In genomic region chr20:62361799-62362589, GRCh38 we compare ENCODE assay signal across 10 cellular contexts. TPM values are rescaled to one million over a fixed set of nuclear protein-coding genes. Genes with fewer than 3 reads are reported as not detected.
DNase-seq lines count a peak whose midpoint lies in the region; ATAC-seq and TF ChIP-seq lines count a peak whose summit lies in the region.
"Had no signal": no experiment of that assay in that cellular context is flagged by ENCODE, and none has a peak within 500 bp of the region (broad histone marks: within the 10 kb centered on the region; RNA-seq: fewer than 3 reads in every experiment).

No MANE protein-coding gene starts in this region.

- peak overlapping the region; percentile 70 for H3K4me3 Mint-ChIP-seq in Caco-2 (ENCODE audit: unreplicated experiment)

- H3K27me3 ChIP-seq in Caco-2 (replicated peaks; ENCODE audit: control insufficient read depth, insufficient read depth, low read length) (no peaks in the 10 kb centered on the region), adrenal gland (no peaks in the 10 kb centered on the region), iPS DF 6.9 (ENCODE audit: control insufficient read depth, insufficient read depth, low read length) (no peaks in the 10 kb centered on the region), prostate gland (replicated peaks; ENCODE audit: insufficient read depth) (no peaks in the 10 kb centered on the region), testis (no peaks in the 10 kb centered on the region)

- intact Hi-C loops in Caco-2 (cut with micrococcal nuclease; ENCODE audit: unreplicated experiment): loop anchor here (1.0 kb wide), 4 partner anchors 12 to 60 kb away; partner anchors contain the start of gene ADRM1
- intact Hi-C loops in adrenal gland (cut with DNase I): no loop called here
- intact Hi-C loops in prostate gland (cut with DNase I): no loop called here
- intact Hi-C loops in testis (cut with DNase I; ENCODE audit: low total_unique reads): no loop called here

- no peak for TF ChIP-seq POLR2A in adrenal gland (IDR thresholded peaks at IDR 0.05)
- TF ChIP-seq POLR2A in prostate gland (IDR thresholded peaks at IDR 0.05): no peak
- no peak for TF ChIP-seq POLR2A in testis (IDR thresholded peaks at IDR 0.05)

- H3K36me3 Mint-ChIP-seq in Caco-2 (ENCODE audit: insufficient read depth, unreplicated experiment): peaks cover 95% of the 10 kb centered on the region

- H3K9me3 ChIP-seq in Caco-2 (no peaks in the 10 kb centered on the region), adrenal gland (replicated peaks in 1 of 3) (no peaks in the 10 kb centered on the region), iPS DF 6.9 (ENCODE audit: control insufficient read depth, insufficient read depth, low read length) (no peaks in the 10 kb centered on the region), prostate gland (no peaks in the 10 kb centered on the region), testis (no peaks in the 10 kb centered on the region)
- H3K9me3 ChIP-seq: SK-N-SH had no signal

- WGBS in adrenal gland, 4 donors: 85 to 90% (median 87%) methylated on average over 13 to 34 of the region's 34 CpGs
- WGBS in iPS DF 6.9 (ENCODE audit: insufficient coverage, insufficient read length): no CpG with 5 or more reads among the region's 34 CpGs
- 64% methylated on average over 32 of the region's 34 CpGs for WGBS in prostate gland
- 89 to 90% methylated on average over 8 to 34 of the region's 34 CpGs for WGBS in testis, 2 donors

- CTCF ChIA-PET in Caco-2 (lab: Charles Lee): interaction anchor here (1.0 to 10.9 kb wide), 5 partner anchors 12 to 60 kb away, joined by 4 to 188 read pairs (median 7); partner anchors contain the start of gene RPS21

- H3K4me1 ChIP-seq in Caco-2 (peaks cover 82% of the 10 kb centered on the region), adrenal gland (replicated peaks in 1 of 2) (peaks cover 48 to 50% of the 10 kb centered on the region in 2 donors), iPS DF 6.9 (ENCODE audit: control insufficient read depth, insufficient read depth, low read length) (peaks cover 32% of the 10 kb centered on the region), prostate gland (replicated peaks) (peaks cover 42% of the 10 kb centered on the region), testis (peaks cover 43% of the 10 kb centered on the region)

- no peak for ATAC-seq in HG03439 (IDR thresholded peaks at IDR 0.05; ENCODE audit: unreplicated experiment)

- TSS peak; percentile 43 for BruUV-seq in Caco-2 (replicated peaks; lab: Mats Ljungman, UMichigan)

- POLR2A ChIA-PET in Caco-2 (lab: Charles Lee): interaction anchor here (0.6 to 2.5 kb wide), 7 partner anchors 9 to 57 kb away, joined by 3 to 16 read pairs (median 4); partner anchors contain the start of gene RPS21

- DNase-seq in Caco-2 (peak; percentile 99 to 100), adrenal gland (peak in 5 of 7 donors; percentile 13 to 31 (median 23)), iPS DF 6.9 (ENCODE audit: low read depth, low spot score) (no peak), prostate gland (ENCODE audit: low spot score) (peak; percentile 26), mesenteric fat pad (ENCODE audit: low spot score) (no peak), NCI-H510A (lab: John Stamatoyannopoulos, UW) (no peak), testis (no peak)
- DNase-seq: NCI-H2171, SK-N-SH had no signal

- H3K27ac ChIP-seq in adrenal gland (peak overlapping the region in 1 of 5 donors; percentile 51), iPS DF 6.9 (ENCODE audit: low read length) (peak overlapping the region; percentile 4), prostate gland (peak overlapping the region; percentile 91 to 92), testis (no peak overlapping the region)

- H3K27me3 Mint-ChIP-seq in Caco-2 (ENCODE audit: insufficient read depth, unreplicated experiment): no peaks in the 10 kb centered on the region

- H3K4me1 Mint-ChIP-seq in Caco-2 (ENCODE audit: low read depth, unreplicated experiment): peaks cover 45% of the 10 kb centered on the region

- H3K27ac Mint-ChIP-seq in Caco-2 (ENCODE audit: unreplicated experiment): peak overlapping the region; percentile 94

- TF ChIP-seq CTCF in Caco-2 (IDR thresholded peaks at IDR 0.05; ENCODE audit: insufficient read depth in 1 of 2, low read depth in 1 of 2, low read length in 1 of 2, severe bottlenecking in 1 of 2, unreplicated experiment in 1 of 2) (peak in 1 of 2 experiments; percentile 65), adrenal gland (IDR thresholded peaks at IDR 0.05) (no peak), prostate gland (IDR thresholded peaks at IDR 0.05) (no peak), testis (IDR thresholded peaks at IDR 0.05) (no peak)

- H3K36me3 ChIP-seq in Caco-2 (ENCODE audit: control insufficient read depth, insufficient read depth, low read length) (peaks cover 27% of the 10 kb centered on the region), adrenal gland (replicated peaks in 1 of 2) (peaks cover 0 to 4% of the 10 kb centered on the region in 2 donors), iPS DF 6.9 (ENCODE audit: control insufficient read depth, insufficient read depth, low read length) (peaks cover 6% of the 10 kb centered on the region; the same call in 1 of the 2 replicates), prostate gland (no peaks in the 10 kb centered on the region), testis (ENCODE audit: low read depth, missing control alignments) (no peaks in the 10 kb centered on the region)

- H3K9me3 Mint-ChIP-seq in Caco-2 (ENCODE audit: unreplicated experiment): no peaks in the 10 kb centered on the region

- H3K4me3 ChIP-seq in Caco-2 (ENCODE audit: low read depth, low read length): no peak overlapping the region
- no peak overlapping the region for H3K4me3 ChIP-seq in adrenal gland
- no peak overlapping the region for H3K4me3 ChIP-seq in iPS DF 6.9 (ENCODE audit: low read length)
- no peak overlapping the region for H3K4me3 ChIP-seq in prostate gland
- H3K4me3 ChIP-seq in testis: no peak overlapping the region

RNA-seq across cellular contexts. Expression of gene LAMA5, which starts 5.1 kb away (rescaled TPM):
- total RNA-seq in Caco-2 (2022): 1,050 and 1,125 TPM in 2 replicates
- total RNA-seq in adrenal gland: 100 to 1,000 TPM in 4 of 8 donors, 10 to 100 TPM in 4; 35.3 to 146 (median 100) TPM
- 100 to 1,000 TPM in 2 of 3 donors, 1 to 10 TPM in 1; 2.0 to 537 (median 262) TPM for polyA plus RNA-seq in adrenal gland
- 100 to 1,000 TPM; 170 to 272 TPM for total RNA-seq in prostate gland
- 126 TPM for total RNA-seq in mesenteric fat pad
- total RNA-seq in testis: 100 to 1,000 TPM; 121 to 144 TPM
- 33.2 TPM for polyA plus RNA-seq in testis (ENCODE audit: insufficient read depth, low read depth, low replicate concordance)

RNA-seq across cellular contexts. Expression of gene RPS21, which starts 24.9 kb away (rescaled TPM):
- total RNA-seq in Caco-2 (2022): 4,496 and 4,723 TPM in 2 replicates
- 1,000 to 10,000 TPM; 1,155 to 4,794 (median 1,602) TPM for total RNA-seq in adrenal gland
- 1,000 to 10,000 TPM in 2 of 3 donors, 100 to 1,000 TPM in 1; 438 to 3,024 (median 2,274) TPM for polyA plus RNA-seq in adrenal gland
- total RNA-seq in prostate gland: 1,000 to 10,000 TPM; 1,506 to 4,377 TPM
- total RNA-seq in mesenteric fat pad: 856 TPM
- 1,000 to 10,000 TPM in 1 of 2 donors, 100 to 1,000 TPM in 1; 548 to 1,387 TPM for total RNA-seq in testis
- 1,052 TPM for polyA plus RNA-seq in testis (ENCODE audit: insufficient read depth, low read depth, low replicate concordance)

RNA-seq across cellular contexts. Expression of gene CABLES2, which starts 45.1 kb away (rescaled TPM):
- total RNA-seq in Caco-2 (2022) (30.7 and 36.4 TPM in 2 replicates), adrenal gland (1 to 10 TPM; 1.5 to 5.6 (median 3.9) TPM), prostate gland (10 to 100 TPM in 1 of 2 donors, 1 to 10 TPM in 1; 4.1 to 31.3 TPM), mesenteric fat pad (2.3 TPM), testis (10 to 100 TPM; 51.0 to 58.6 TPM)
- polyA plus RNA-seq in adrenal gland (1 to 10 TPM; 2.8 to 4.1 (median 3.4) TPM), testis (ENCODE audit: insufficient read depth, low read depth, low replicate concordance) (83.0 TPM)

RNA-seq across cellular contexts. Expression of gene ADRM1, which starts 59.2 kb away (rescaled TPM):
- total RNA-seq in Caco-2 (2022) (261 and 263 TPM in 2 replicates), adrenal gland (100 to 1,000 TPM in 6 of 8 donors, 10 to 100 TPM in 2; 87.2 to 220 (median 144) TPM), prostate gland (100 to 1,000 TPM; 149 to 207 TPM), mesenteric fat pad (87.1 TPM), testis (100 to 1,000 TPM; 283 to 286 TPM)
- polyA plus RNA-seq in adrenal gland (100 to 1,000 TPM in 1 of 3 donors, 10 to 100 TPM in 2; 50.6 to 125 (median 95.6) TPM), testis (ENCODE audit: insufficient read depth, low read depth, low replicate concordance) (191 TPM)

Comparison
In these comparisons a context has a peak if more than half of its experiments do, and no peak if none do; other contexts are left out.
1. DNase-seq: peak in Caco-2 (2 of 2), adrenal gland (5 of 7) and prostate gland (single experiment); none in iPS DF 6.9 (single experiment), mesenteric fat pad (single experiment), NCI-H510A (single experiment) and testis (single experiment).
2. H3K27ac ChIP-seq: peak in iPS DF 6.9 (single experiment) and prostate gland (2 of 2); none in testis (0 of 2).